ENCODE assay signal across 11 cellular contexts in genomic region chr12:59041241-59042121, GRCh38.
DNase-seq lines count a peak whose midpoint lies in the region; ATAC-seq and TF ChIP-seq lines count a peak whose summit lies in the region.
"Had no signal": no experiment of that assay in that cellular context is flagged by ENCODE, and none has a peak within 500 bp of the region (broad histone marks: within the 10 kb centered on the region; RNA-seq: fewer than 3 reads in every experiment).

No MANE protein-coding gene starts in this region.

- POLR2A ChIA-PET in PC-9 (lab: Charles Lee; ENCODE audit: unreplicated experiment) = interaction anchor here (0.6 kb wide), 2 partner anchors 116 to 655 kb away, joined by 3 to 8 read pairs; no protein-coding TSS in a partner anchor

- H3F3A ChIP-seq in PC-9 (ENCODE audit: insufficient read depth, low read depth) = peaks cover 28% of the 10 kb centered on the region
- peaks cover 49% of the 10 kb centered on the region for H3F3A ChIP-seq in neural progenitor cell (ENCODE audit: low read depth)
- no peaks in the 10 kb centered on the region for H3F3A ChIP-seq in GM23338 (replicated peaks; ENCODE audit: low read depth)

- H3K9me3 ChIP-seq in PC-9 (ENCODE audit: insufficient read depth, low read depth) (peaks cover 2% of the 10 kb centered on the region; the same call in 1 of the 2 replicates), neural progenitor cell (ENCODE audit: low read depth) (no peaks in the 10 kb centered on the region)
- H3K9me3 ChIP-seq: neutrophil had no signal

- no peak overlapping the region for H3K9ac ChIP-seq in neural progenitor cell

- no peaks in the 10 kb centered on the region for H4K20me1 ChIP-seq in PC-9 (ENCODE audit: insufficient read depth)
- H4K20me1 ChIP-seq in neural progenitor cell (ENCODE audit: low read depth) = no peaks in the 10 kb centered on the region
- no peaks in the 10 kb centered on the region for H4K20me1 ChIP-seq in GM23338 (replicated peaks; ENCODE audit: insufficient read depth)

- CTCF ChIA-PET in PC-9 (lab: Charles Lee) = interaction anchor here (0.6 kb wide), 1 partner anchor 8 kb away, joined by 12 read pairs; no protein-coding TSS in a partner anchor

- no peaks in the 10 kb centered on the region for H3K27me3 ChIP-seq in PC-9 (ENCODE audit: insufficient read depth, low read depth)
- H3K27me3 ChIP-seq in neural progenitor cell = no peaks in the 10 kb centered on the region
- no peaks in the 10 kb centered on the region for H3K27me3 ChIP-seq in GM23338 (ENCODE audit: insufficient read depth)
- H3K27me3 ChIP-seq: neutrophil had no signal

- H3K4me1 Mint-ChIP-seq in neural progenitor cell (peaks cover 20% of the 10 kb centered on the region), GM23338 (peaks cover 31% of the 10 kb centered on the region)
- H3K4me1 Mint-ChIP-seq: CD8-positive, alpha-beta memory T cell had no signal

- H3K27me3 Mint-ChIP-seq in neural progenitor cell (ENCODE audit: insufficient read depth, low read depth) = no peaks in the 10 kb centered on the region
- H3K27me3 Mint-ChIP-seq in GM23338 (ENCODE audit: insufficient read depth, low read depth, poor library complexity) = no peaks in the 10 kb centered on the region
- H3K27me3 Mint-ChIP-seq: CD8-positive, alpha-beta memory T cell had no signal

- H3K79me2 ChIP-seq in PC-9 (ENCODE audit: low read depth) (no peaks in the 10 kb centered on the region), neural progenitor cell (ENCODE audit: low read depth) (no peaks in the 10 kb centered on the region), GM23338 (replicated peaks; ENCODE audit: insufficient read depth) (no peaks in the 10 kb centered on the region)

- no TSS peak for BruUV-seq in PC-9 (replicated peaks; lab: Mats Ljungman, UMichigan)

- H3K4me3 ChIP-seq in AG09309 (ENCODE audit: control insufficient read depth, low read depth, low read length) (no peak overlapping the region), PC-9 (no peak overlapping the region; the same call in 1 of the 2 replicates), neural progenitor cell (peak overlapping the region; percentile 7), GM23338 (no peak overlapping the region)

- DNase-seq in AG09309 (ENCODE audit: low read depth) = peak; percentile 79
- DNase-seq in PC-9 = peak in 1 of 2 experiments; percentile 93
- peak; percentile 35 for DNase-seq in epidermal melanocyte (ENCODE audit: insufficient read length, low spot score)
- no peak for DNase-seq in neural progenitor cell (ENCODE audit: low spot score)
- no peak for DNase-seq in activated CD4-positive, alpha-beta T cell treated with anti-CD3 and anti-CD28 coated beads for 1 hour
- DNase-seq in GM23338 (ENCODE audit: low spot score) = no peak
- DNase-seq in SIG-M5 (lab: John Stamatoyannopoulos, UW) = no peak
- DNase-seq: CD8-positive, alpha-beta memory T cell had no signal

- H3K4me2 ChIP-seq in PC-9 = peak overlapping the region; percentile 55
- H3K4me2 ChIP-seq in neural progenitor cell = peak overlapping the region; percentile 59
- no peak overlapping the region for H3K4me2 ChIP-seq in GM23338

- H2AFZ ChIP-seq in PC-9 = no peak overlapping the region; the same call in 1 of the 2 replicates
- H2AFZ ChIP-seq in neural progenitor cell (replicated peaks) = no peak overlapping the region
- H2AFZ ChIP-seq in GM23338 = no peak overlapping the region

- H3K27ac ChIP-seq in PC-9 (peak overlapping the region; percentile 69), neural progenitor cell (peak overlapping the region; percentile 95), GM23338 (ENCODE audit: low read depth) (no peak overlapping the region)
- H3K27ac ChIP-seq: neutrophil had no signal

- H3K9me2 ChIP-seq in PC-9 (ENCODE audit: insufficient read depth) (no peaks in the 10 kb centered on the region), GM23338 (ENCODE audit: insufficient read depth) (0 out of 2 replicates have a peak, but pooled peaks cover 8% of the 10 kb centered on the region)

- no peak for TF ChIP-seq CTCF in AG09309 (IDR thresholded peaks at IDR 0.05; ENCODE audit: control insufficient read depth, insufficient read depth, low read depth, low read length, missing control alignments)
- TF ChIP-seq CTCF in PC-9 (conservative IDR thresholded peaks at IDR 0.05) = no peak
- TF ChIP-seq CTCF in neural progenitor cell (IDR thresholded peaks at IDR 0.05) = no peak
- TF ChIP-seq CTCF in GM23338 (conservative IDR thresholded peaks at IDR 0.05; ENCODE audit: low read depth in 2 of 2) = no peak

- H3K4me1 ChIP-seq in PC-9 (replicated peaks; ENCODE audit: insufficient read depth) (peaks cover 37% of the 10 kb centered on the region), neural progenitor cell (peaks cover 62% of the 10 kb centered on the region), GM23338 (ENCODE audit: insufficient read depth) (peaks cover 17% of the 10 kb centered on the region; the same call in 1 of the 2 replicates)

- H3K27ac Mint-ChIP-seq in neural progenitor cell (peak overlapping the region; percentile 91), GM23338 (no peak overlapping the region)
- H3K27ac Mint-ChIP-seq: CD8-positive, alpha-beta memory T cell had no signal

- H3K36me3 Mint-ChIP-seq in neural progenitor cell (no peaks in the 10 kb centered on the region), GM23338 (ENCODE audit: low read depth) (no peaks in the 10 kb centered on the region)
- H3K36me3 Mint-ChIP-seq: CD8-positive, alpha-beta memory T cell had no signal

- no peaks in the 10 kb centered on the region for H3K9me3 Mint-ChIP-seq in neural progenitor cell
- H3K9me3 Mint-ChIP-seq in GM23338 = no peaks in the 10 kb centered on the region

- H3K4me3 Mint-ChIP-seq in neural progenitor cell = no peak overlapping the region
- H3K4me3 Mint-ChIP-seq in GM23338 = no peak overlapping the region
- H3K4me3 Mint-ChIP-seq: CD8-positive, alpha-beta memory T cell had no signal

- intact Hi-C loops in PC-9 (cut with micrococcal nuclease; ENCODE audit: unreplicated experiment) = loop anchor here (2.0 to 5.0 kb wide), 2 partner anchors 119 to 165 kb away; partner anchors contain the start of gene LRIG3

- no peak for ATAC-seq in GM23338
- no peak for ATAC-seq in GM21526 (IDR thresholded peaks at IDR 0.05; ENCODE audit: low FRiP score, unreplicated experiment)
- ATAC-seq: activated CD4-positive, CD25-positive, alpha-beta regulatory T cell treated with anti-CD3 and anti-CD28 coated beads, Interleukin-2, amount 50 U/mL, for 24 hours had no signal

- H3K36me3 ChIP-seq in PC-9 (ENCODE audit: low read depth) (no peaks in the 10 kb centered on the region), neural progenitor cell (no peaks in the 10 kb centered on the region), GM23338 (ENCODE audit: insufficient read depth) (no peaks in the 10 kb centered on the region)
- H3K36me3 ChIP-seq: neutrophil had no signal

Comparison
In these comparisons a context has a peak if more than half of its experiments do, and no peak if none do; other contexts are left out.
1. DNase-seq: peak in AG09309 (single experiment) and epidermal melanocyte (single experiment); none in neural progenitor cell (single experiment), activated CD4-positive, alpha-beta T cell treated with anti-CD3 and anti-CD28 coated beads for 1 hour (single experiment), GM23338 (single experiment) and SIG-M5 (single experiment).